ENCODE assay signal across 14 cellular contexts in the genomic region with DNA sequence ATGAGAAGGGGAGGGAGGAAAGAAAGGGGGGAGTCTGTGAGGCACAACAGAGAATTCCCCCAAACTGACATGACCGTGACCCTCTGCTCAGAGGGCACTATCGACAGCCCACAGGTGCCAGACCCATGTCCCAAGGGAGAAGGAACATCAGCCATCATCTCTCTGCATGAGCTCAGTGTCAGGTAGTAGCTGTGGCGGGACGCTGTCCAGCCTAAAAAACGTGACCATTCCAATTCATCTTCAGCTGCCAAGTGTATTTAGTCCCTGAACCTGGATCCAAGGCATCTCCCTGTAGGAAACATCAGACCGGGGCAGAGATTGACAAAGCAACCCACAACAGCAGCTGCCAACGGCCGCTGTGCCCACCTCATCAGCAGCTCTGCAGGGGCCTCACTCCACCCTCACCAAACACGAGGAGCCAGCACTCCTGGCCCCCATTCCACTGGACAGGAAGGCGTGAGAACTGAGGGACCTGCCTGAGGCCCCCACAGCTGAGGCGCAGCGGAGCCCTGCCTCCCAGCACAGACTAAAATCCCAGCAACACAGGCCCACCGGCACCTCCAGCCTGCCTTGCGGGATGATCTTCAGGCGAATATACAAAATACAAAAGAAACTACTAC. TPM values are rescaled to one million over a fixed set of nuclear protein-coding genes. Genes with fewer than 3 reads are reported as not detected.
DNase-seq lines count a peak whose midpoint lies in the region; ATAC-seq and TF ChIP-seq lines count a peak whose summit lies in the region.
"Had no signal": no experiment of that assay in that cellular context is flagged by ENCODE, and none has a peak within 500 bp of the region (broad histone marks: within the 10 kb centered on the region; RNA-seq: fewer than 3 reads in every experiment).

No MANE protein-coding gene starts in this region.

- H3K4me2 ChIP-seq in GM23248 (ENCODE audit: unreplicated experiment): no peak overlapping the region
- H3K4me2 ChIP-seq: neural progenitor cell had no signal

- no peaks in the 10 kb centered on the region for H3K27me3 ChIP-seq in GM23248 (replicated peaks; ENCODE audit: insufficient read depth)
- H3K27me3 ChIP-seq in BE2C: peaks cover 3% of the 10 kb centered on the region; the same call in 1 of the 2 replicates
- H3K27me3 ChIP-seq: neural progenitor cell, SJSA1 had no signal

- H3K9me3 ChIP-seq in GM23248 (ENCODE audit: low read depth) (no peaks in the 10 kb centered on the region), BE2C (no peaks in the 10 kb centered on the region)
- H3K9me3 ChIP-seq: SJSA1 had no signal

- WGBS in GM23248 (ENCODE audit: low coverage in 1 of 2, low lambda C conversion rate in 2 of 2, missing lambda C conversion rate in 2 of 2), 2 experiments: 83 to 87% methylated on average over 15 of the region's 15 CpGs

- peak overlapping the region; percentile 89 for H3K27ac Mint-ChIP-seq in activated naive CD8-positive, alpha-beta T cell
- peak overlapping the region; percentile 19 to 29 for H3K27ac Mint-ChIP-seq in stimulated activated naive CD8-positive, alpha-beta T cell treated with anti-CD3 and anti-CD28 coated beads, Interleukin-15, amount 100 ng/mL, for 72 hours
- H3K27ac Mint-ChIP-seq: neural progenitor cell had no signal

- H3K4me3 ChIP-seq in GM23248 (no peak overlapping the region), BE2C (ENCODE audit: low read depth, low read length) (no peak overlapping the region)
- H3K4me3 ChIP-seq: neural progenitor cell, SJSA1 had no signal

- intact Hi-C loops in left ventricle myocardium superior (cut with micrococcal nuclease): no loop called here

- H3K9me2 ChIP-seq in GM23248 (ENCODE audit: insufficient read depth): no peaks in the 10 kb centered on the region

- H3K4me1 ChIP-seq in GM23248 (ENCODE audit: insufficient read depth) (peaks cover 21% of the 10 kb centered on the region), BE2C (peaks cover 2% of the 10 kb centered on the region; the same call in 1 of the 2 replicates)
- H3K4me1 ChIP-seq: neural progenitor cell had no signal

- in situ Hi-C loops in GM23248 (cut with MboI): no loop called here

- peak overlapping the region; percentile 43; the same call in 1 of the 2 replicates for H3K9ac ChIP-seq in GM23248
- H3K9ac ChIP-seq: neural progenitor cell had no signal

- no peaks in the 10 kb centered on the region for H4K20me1 ChIP-seq in GM23248 (ENCODE audit: insufficient read depth)

- H2AFZ ChIP-seq in GM23248: no peak overlapping the region
- H2AFZ ChIP-seq: neural progenitor cell had no signal

- peaks cover 13% of the 10 kb centered on the region for H3K4me1 Mint-ChIP-seq in activated naive CD8-positive, alpha-beta T cell (ENCODE audit: low read depth)
- H3K4me1 Mint-ChIP-seq in stimulated activated naive CD8-positive, alpha-beta T cell treated with anti-CD3 and anti-CD28 coated beads, Interleukin-15, amount 100 ng/mL, for 72 hours: peaks cover 29% of the 10 kb centered on the region

- no peak overlapping the region for H3K4me3 Mint-ChIP-seq in activated naive CD8-positive, alpha-beta T cell
- no peak overlapping the region for H3K4me3 Mint-ChIP-seq in stimulated activated naive CD8-positive, alpha-beta T cell treated with anti-CD3 and anti-CD28 coated beads, Interleukin-15, amount 100 ng/mL, for 72 hours
- H3K4me3 Mint-ChIP-seq: CD4-positive, CD25-positive, alpha-beta regulatory T cell; neural progenitor cell had no signal

- no peaks in the 10 kb centered on the region for H3K36me3 ChIP-seq in GM23248 (ENCODE audit: low read depth)
- peaks cover 40% of the 10 kb centered on the region for H3K36me3 ChIP-seq in BE2C
- H3K36me3 ChIP-seq: neural progenitor cell had no signal

- no peak for DNase-seq in GM23248
- DNase-seq in left ventricle myocardium superior: no peak
- DNase-seq in stimulated activated naive CD8-positive, alpha-beta T cell treated with anti-CD3 and anti-CD28 coated beads, Interleukin-15, amount 100 ng/mL, for 72 hours: no peak
- no peak for DNase-seq in BE2C
- no peak for DNase-seq in AG08395 (ENCODE audit: low spot score)
- DNase-seq in GM10266 (ENCODE audit: extremely low spot score): no peak
- DNase-seq: CD4-positive, CD25-positive, alpha-beta regulatory T cell; NCI-H1930; NCI-H774; WERI-Rb-1 had no signal

- no peaks in the 10 kb centered on the region for H3K36me3 Mint-ChIP-seq in activated naive CD8-positive, alpha-beta T cell
- H3K36me3 Mint-ChIP-seq: neural progenitor cell had no signal

- no peaks in the 10 kb centered on the region for H3K27me3 Mint-ChIP-seq in activated naive CD8-positive, alpha-beta T cell
- H3K27me3 Mint-ChIP-seq in stimulated activated naive CD8-positive, alpha-beta T cell treated with anti-CD3 and anti-CD28 coated beads, Interleukin-15, amount 100 ng/mL, for 72 hours: peaks cover 7% of the 10 kb centered on the region
- H3K27me3 Mint-ChIP-seq: CD4-positive, CD25-positive, alpha-beta regulatory T cell had no signal

- peak overlapping the region; percentile 60 for H3K27ac ChIP-seq in GM23248
- H3K27ac ChIP-seq: neural progenitor cell, WERI-Rb-1 had no signal

- ATAC-seq in left ventricle myocardium superior (peak; percentile 24), GM21526 (IDR thresholded peaks at IDR 0.05; ENCODE audit: low FRiP score, unreplicated experiment) (no peak)
- ATAC-seq in stimulated activated naive CD8-positive, alpha-beta T cell treated with anti-CD3 and anti-CD28 coated beads, Interleukin-15, amount 100 ng/mL, for 72 hours: no peak

- H3K9me3 Mint-ChIP-seq in activated naive CD8-positive, alpha-beta T cell (ENCODE audit: low read depth): no peaks in the 10 kb centered on the region
- no peaks in the 10 kb centered on the region for H3K9me3 Mint-ChIP-seq in stimulated activated naive CD8-positive, alpha-beta T cell treated with anti-CD3 and anti-CD28 coated beads, Interleukin-15, amount 100 ng/mL, for 72 hours
- H3K9me3 Mint-ChIP-seq: CD4-positive, CD25-positive, alpha-beta regulatory T cell; neural progenitor cell had no signal

- TF ChIP-seq CTCF in BE2C (IDR thresholded peaks at IDR 0.05; ENCODE audit: low read depth, low read length) (no peak), GM10266 (IDR thresholded peaks at IDR 0.05; ENCODE audit: control insufficient read depth, insufficient read depth, low read depth, missing control alignments) (no peak)

- no peaks in the 10 kb centered on the region for H3K79me2 ChIP-seq in GM23248 (ENCODE audit: insufficient read depth)

- peaks cover 10% of the 10 kb centered on the region; the same call in 1 of the 2 replicates for H3F3A ChIP-seq in GM23248 (ENCODE audit: insufficient read depth)

RNA-seq across cellular contexts. Expression of gene TAF1C, which starts 8.6 kb away (rescaled TPM):
- total RNA-seq in GM23248 (2014; rRNA removed; shearing (Covaris generic)): 24.7 and 31.5 TPM in 2 replicates
- 13.5 and 18.1 TPM in 2 replicates for polyA plus RNA-seq in GM23248 (2016; fragmentation: Nextera tagmentation; extraction: Ambion mirVana)
- total RNA-seq in left ventricle myocardium superior: 31.0 TPM
- polyA plus RNA-seq in BE2C (2012; ENCODE audit: insufficient read depth, insufficient read length, low read depth): 73.4 TPM

RNA-seq across cellular contexts. Expression of gene ADAD2, which starts 12.7 kb away (rescaled TPM):
- not detected in 2 replicates for total RNA-seq in GM23248 (2014; rRNA removed; shearing (Covaris generic))
- not detected in 2 replicates for polyA plus RNA-seq in GM23248 (2016; fragmentation: Nextera tagmentation; extraction: Ambion mirVana)
- not detected for total RNA-seq in left ventricle myocardium superior
- not detected for polyA plus RNA-seq in BE2C (2012; ENCODE audit: insufficient read depth, insufficient read length, low read depth)
- total RNA-seq: CD4-positive, CD25-positive, alpha-beta regulatory T cell; SJSA1 had no signal

RNA-seq across cellular contexts. Expression of gene DNAAF1, which starts 33.1 kb away (rescaled TPM):
- not detected in 2 replicates for total RNA-seq in GM23248 (2014; rRNA removed; shearing (Covaris generic))
- polyA plus RNA-seq in GM23248 (2016; fragmentation: Nextera tagmentation; extraction: Ambion mirVana): not detected in 2 replicates
- not detected for total RNA-seq in left ventricle myocardium superior
- 14.1 TPM for polyA plus RNA-seq in BE2C (2012; ENCODE audit: insufficient read depth, insufficient read length, low read depth)
- total RNA-seq: SJSA1 had no signal

RNA-seq across cellular contexts. Expression of gene HSDL1, which starts 33.3 kb away (rescaled TPM):
- total RNA-seq in GM23248 (2014; rRNA removed; shearing (Covaris generic)): 17.0 and 19.9 TPM in 2 replicates
- 10.8 and 12.0 TPM in 2 replicates for polyA plus RNA-seq in GM23248 (2016; fragmentation: Nextera tagmentation; extraction: Ambion mirVana)
- total RNA-seq in left ventricle myocardium superior: 23.2 TPM
- polyA plus RNA-seq in BE2C (2012; ENCODE audit: insufficient read depth, insufficient read length, low read depth): 17.4 TPM
